ENCODE assay signal across 9 cellular contexts in genomic region chr11:101583180-101584128, GRCh38. TPM values are rescaled to one million over a fixed set of nuclear protein-coding genes. Genes with fewer than 3 reads are reported as not detected.
DNase-seq lines count a peak whose midpoint lies in the region; ATAC-seq, FAIRE-seq and TF ChIP-seq lines count a peak whose summit lies in the region.
"Had no signal": no experiment of that assay in that cellular context is flagged by ENCODE, and none has a peak within 500 bp of the region (broad histone marks: within the 10 kb centered on the region; RNA-seq: fewer than 3 reads in every experiment).

TRPC6 (minus strand) TSS chr11:101584007; CDS start chr11:101583503, 504 bp downstream.

- H4K91ac ChIP-seq in H1 (replicated peaks; ENCODE audit: insufficient read length, low read length): no peak within 1 kb of the TSS

- peak within 1 kb of the TSS; percentile 13 to 44 (median 26); a peak in 5 of 7 replicates for H3K9ac ChIP-seq in H1 (replicated peaks in 1 of 4; ENCODE audit: extremely low read depth in 1 of 4, low read depth in 3 of 4, low read length in 3 of 4)

- no peak within 1 kb of the TSS for H3K23ac ChIP-seq in H1 (ENCODE audit: insufficient read length)

- H2AFZ ChIP-seq in H1 (ENCODE audit: low read length) (peak within 1 kb of the TSS; percentile 96), PC-9 (no peak within 1 kb of the TSS)

- intact Hi-C loops in lower lobe of right lung (cut with DNase I) (no loop called here), PC-9 (cut with micrococcal nuclease; ENCODE audit: unreplicated experiment) (no loop called here)

- H3K27ac ChIP-seq in H1 (ENCODE audit: low read depth, low read length): no peak within 1 kb of the TSS
- H3K27ac ChIP-seq in lower lobe of right lung: peak within 1 kb of the TSS; percentile 76
- peak within 1 kb of the TSS; percentile 5 to 22 for H3K27ac ChIP-seq in thoracic aorta
- no peak within 1 kb of the TSS for H3K27ac ChIP-seq in PC-9

- H3K27me3 ChIP-seq in H1 (replicated peaks in 1 of 4; ENCODE audit: control insufficient read depth in 3 of 4, extremely low read depth in 1 of 4, insufficient read depth in 3 of 4, low read length in 3 of 4) (peaks cover 9 to 30% (median 24%) of the 10 kb centered on the region in 4 experiments), lower lobe of right lung (ENCODE audit: low read depth) (peaks cover 22% of the 10 kb centered on the region), thoracic aorta (replicated peaks; ENCODE audit: insufficient read depth) (no peaks in the 10 kb centered on the region), PC-9 (ENCODE audit: insufficient read depth, low read depth) (no peaks in the 10 kb centered on the region)

- H3K9me3 ChIP-seq in H1 (ENCODE audit: insufficient read depth in 2 of 2, low read depth in 1 of 2, low read length in 1 of 2) (no peaks in the 10 kb centered on the region), lower lobe of right lung (no peaks in the 10 kb centered on the region), thoracic aorta (no peaks in the 10 kb centered on the region), PC-9 (ENCODE audit: insufficient read depth, low read depth) (no peaks in the 10 kb centered on the region; the same call in 1 of the 2 replicates)

- no peaks in the 10 kb centered on the region for H3K79me1 ChIP-seq in H1 (ENCODE audit: low read depth, low read length)

- H3K79me2 ChIP-seq in H1 (ENCODE audit: control insufficient read depth in 1 of 2, insufficient read depth in 2 of 2, low read length in 2 of 2): no peaks in the 10 kb centered on the region
- no peaks in the 10 kb centered on the region for H3K79me2 ChIP-seq in PC-9 (ENCODE audit: low read depth)

- no peak within 1 kb of the TSS for H2BK120ac ChIP-seq in H1 (replicated peaks; ENCODE audit: low read depth, low read length)

- no peak within 1 kb of the TSS for H4K5ac ChIP-seq in H1 (ENCODE audit: insufficient read length, low read depth, low read length)

- ATAC-seq in lower lobe of right lung (peak; percentile 78 to 79), thoracic aorta (ENCODE audit: insufficient number of reproducible peaks, low FRiP score, low read depth) (peak; percentile 46), GM19351 (IDR thresholded peaks at IDR 0.05; ENCODE audit: unreplicated experiment) (no peak)
- ATAC-seq: activated CD8-positive, alpha-beta T cell treated with anti-CD3 and anti-CD28 coated beads, Interleukin-2, amount 10 ng/mL, durations not matched to agents 7 days and 5 days; natural killer cell had no signal

- H2BK15ac ChIP-seq in H1 (ENCODE audit: low read length): no peak within 1 kb of the TSS

- peak within 1 kb of the TSS; percentile 50 to 75 (median 67) for H3K4me3 ChIP-seq in H1 (ENCODE audit: extremely low read depth in 1 of 4, insufficient read depth in 2 of 4, low read depth in 3 of 4, low read length in 4 of 4)
- H3K4me3 ChIP-seq in lower lobe of right lung: peak within 1 kb of the TSS; percentile 57
- peak within 1 kb of the TSS; percentile 79 for H3K4me3 ChIP-seq in thoracic aorta
- no peak within 1 kb of the TSS for H3K4me3 ChIP-seq in PC-9

- CTCF ChIA-PET in H1 (lab: Charles Lee; ENCODE audit: partially characterized antibody) (interaction anchor here (1.2 to 1.4 kb wide), 2 partner anchors 37 to 148 kb away, joined by 4 to 5 read pairs; no protein-coding TSS in a partner anchor), PC-9 (lab: Charles Lee) (no interaction called here)

- no peak within 1 kb of the TSS; the same call in 1 of the 2 replicates for H2BK12ac ChIP-seq in H1 (ENCODE audit: low read depth, low read length)

- peak within 1 kb of the TSS; percentile 75 for H4K8ac ChIP-seq in H1 (ENCODE audit: extremely low read depth, insufficient read depth, low read length)

- 2% methylated on average over 61 of the region's 83 CpGs; no CpG with 5 or more reads in 1 of the 2 experiments for WGBS in H1 (ENCODE audit: extremely low coverage in 1 of 2, insufficient coverage in 1 of 2, insufficient read length in 1 of 2, insufficient replicate concordance in 2 of 2, low coverage in 1 of 2, low lambda C conversion rate in 2 of 2, missing lambda C conversion rate in 1 of 2), 2 experiments

- no TSS peak for BruUV-seq in PC-9 (replicated peaks; lab: Mats Ljungman, UMichigan)

- H3K4me1 ChIP-seq in H1 (replicated peaks in 1 of 4; ENCODE audit: control insufficient read depth in 3 of 4, insufficient read depth in 4 of 4, low read length in 3 of 4): 0 out of 7 replicates have a peak, but pooled peaks cover 0 to 4% (median 0%) of the 10 kb centered on the region in 4 experiments
- H3K4me1 ChIP-seq in lower lobe of right lung: no peaks in the 10 kb centered on the region
- H3K4me1 ChIP-seq in thoracic aorta (ENCODE audit: control insufficient read depth in 1 of 2, low read depth in 2 of 2): peaks cover 0 to 7% of the 10 kb centered on the region in 2 donors
- no peaks in the 10 kb centered on the region for H3K4me1 ChIP-seq in PC-9 (replicated peaks; ENCODE audit: insufficient read depth)

- H2BK5ac ChIP-seq in H1 (ENCODE audit: low read depth, low read length): no peak within 1 kb of the TSS

- POLR2A ChIA-PET in H1 (lab: Charles Lee; ENCODE audit: partially characterized antibody): interaction anchor here (0.7 kb wide), 2 partner anchors 10 to 17 kb away, joined by 4 read pairs; no protein-coding TSS in a partner anchor
- POLR2A ChIA-PET in PC-9 (lab: Charles Lee; ENCODE audit: unreplicated experiment): no interaction called here

- TF ChIP-seq CTCF in H1 (IDR thresholded peaks at IDR 0.05; ENCODE audit: control extremely low read depth in 1 of 3, insufficient read depth in 1 of 3, low read depth in 1 of 3, low read length in 3 of 3) (no peak), lower lobe of right lung (IDR thresholded peaks at IDR 0.05) (no peak), thoracic aorta (IDR thresholded peaks at IDR 0.05) (no peak), PC-9 (conservative IDR thresholded peaks at IDR 0.05) (no peak)

- no peak within 1 kb of the TSS for H3K14ac ChIP-seq in H1 (ENCODE audit: insufficient read length)

- no peak for FAIRE-seq in H1 (lab: Jason Lieb, UNC)

- no peak within 1 kb of the TSS for H2BK20ac ChIP-seq in H1 (ENCODE audit: low read length)

- H3K4me2 ChIP-seq in H1 (ENCODE audit: insufficient read depth in 1 of 2, low read depth in 2 of 2, low read length in 2 of 2) (peak within 1 kb of the TSS; percentile 95 to 99), PC-9 (no peak within 1 kb of the TSS)

- H3K56ac ChIP-seq in H1 (replicated peaks; ENCODE audit: insufficient read length, low read depth, low read length): no peak within 1 kb of the TSS

- H2AK5ac ChIP-seq in H1 (ENCODE audit: low read depth, low read length): no peak within 1 kb of the TSS

- TF ChIP-seq RAD21 in H1 (IDR thresholded peaks at IDR 0.05 in 1 of 2, conservative IDR thresholded peaks at IDR 0.05 in 1 of 2; ENCODE audit: low read depth in 2 of 2, low read length in 2 of 2): peak in 1 of 2 experiments; percentile 11; a peak in 1 of 4 replicates

- peak within 1 kb of the TSS; percentile 62 for H3K18ac ChIP-seq in H1 (ENCODE audit: extremely low read depth, low read length)

- H3F3A ChIP-seq in PC-9 (ENCODE audit: insufficient read depth, low read depth): no peaks in the 10 kb centered on the region

- H4K20me1 ChIP-seq in H1 (replicated peaks in 1 of 2; ENCODE audit: control insufficient read depth in 1 of 2, insufficient read depth in 2 of 2, low read length in 2 of 2) (no peaks in the 10 kb centered on the region), PC-9 (ENCODE audit: insufficient read depth) (no peaks in the 10 kb centered on the region)

- H3K23me2 ChIP-seq in H1 (ENCODE audit: low read depth, low read length): peaks cover 15% of the 10 kb centered on the region

- no peaks in the 10 kb centered on the region for H3K9me2 ChIP-seq in PC-9 (ENCODE audit: insufficient read depth)

- H3K4ac ChIP-seq in H1 (replicated peaks; ENCODE audit: insufficient read length, low read depth, low read length): no peak within 1 kb of the TSS

- H3K36me3 ChIP-seq in H1 (ENCODE audit: control insufficient read depth in 2 of 4, insufficient read depth in 4 of 4, low read length in 3 of 4): no peaks in the 10 kb centered on the region
- no peaks in the 10 kb centered on the region for H3K36me3 ChIP-seq in lower lobe of right lung
- no peaks in the 10 kb centered on the region for H3K36me3 ChIP-seq in thoracic aorta
- no peaks in the 10 kb centered on the region for H3K36me3 ChIP-seq in PC-9 (ENCODE audit: low read depth)

- no peak for TF ChIP-seq POLR2A in H1 (IDR thresholded peaks at IDR 0.05; ENCODE audit: control extremely low read depth in 1 of 2, low read depth in 2 of 2, low read length in 2 of 2)

- DNase-seq in HuH-7 (ENCODE audit: low spot score): peak; percentile 16
- peak in 1 of 2 experiments; percentile 80 for DNase-seq in H1 (ENCODE audit: low read depth in 1 of 2, low spot score in 2 of 2)
- DNase-seq in lower lobe of right lung: peak; percentile 43
- no peak for DNase-seq in thoracic aorta (ENCODE audit: low spot score)
- DNase-seq in MV-4-11 (lab: John Stamatoyannopoulos, UW): no peak
- no peak for DNase-seq in PC-9
- DNase-seq: activated CD8-positive, alpha-beta T cell treated with anti-CD3 and anti-CD28 coated beads, Interleukin-2, amount 10 ng/mL, durations not matched to agents 7 days and 5 days; natural killer cell had no signal

- no peak for TF ChIP-seq EP300 in H1 (IDR thresholded peaks at IDR 0.05; ENCODE audit: borderline replicate concordance in 1 of 2, low read depth in 2 of 2, low read length in 2 of 2)

TF ChIP-seq in H1, 55 proteins besides CTCF, POLR2A, EP300 and RAD21 (continues in another document):
- peak; percentile 31; the same call in 1 of the 2 replicates for TF ChIP-seq RBBP5 (IDR thresholded peaks at IDR 0.05; ENCODE audit: borderline replicate concordance, low read depth, low read length)
- peak; percentile 50; the same call in 1 of the 2 replicates for TF ChIP-seq E2F6 (IDR thresholded peaks at IDR 0.05)
- TF ChIP-seq SIRT6 (IDR thresholded peaks at IDR 0.05; ENCODE audit: low read length): no peak
- no peak for TF ChIP-seq MAFK (IDR thresholded peaks at IDR 0.05; ENCODE audit: low read depth, low read length)

RNA-seq across cellular contexts. Expression of gene TRPC6, which starts in this region (rescaled TPM):
- total RNA-seq in H1 (2021; fragmentation: NEBNext Ultra II Directional; extraction: Animal tissue kit (Norgen Biotek cat#: 25700)): 0.25 and 0.39 TPM in 2 replicates
- polyA plus RNA-seq in H1 (2011; rRNA removed): 0.09 and 0.26 TPM in 2 replicates
- 0.30 TPM for polyA plus RNA-seq in H1 (2011; cell fraction: cytosol; rRNA removed)
- 0.29 TPM for polyA plus RNA-seq in H1 (2011; cell fraction: nucleus; rRNA removed)
- polyA plus RNA-seq in H1 (2012, experiment 1 of 2): 0.22 to 0.58 TPM (median 0.45 TPM) in 4 replicates
- not detected for polyA plus RNA-seq in H1 (2012, experiment 2 of 2)
- polyA plus RNA-seq in H1 (2013, experiment 1 of 2): 0.14 TPM
- polyA plus RNA-seq in H1 (2013, experiment 2 of 2): 0.28 TPM
- 2.0 and 2.2 TPM in 2 replicates for polyA minus RNA-seq in H1 (2011; rRNA and poly(A)+ RNA removed)
- 1.5 TPM for polyA minus RNA-seq in H1 (2011; cell fraction: cytosol; rRNA and poly(A)+ RNA removed)
- 5.4 TPM for polyA minus RNA-seq in H1 (2011; cell fraction: nucleus; rRNA and poly(A)+ RNA removed)
- total RNA-seq in lower lobe of right lung: 13.9 TPM
- total RNA-seq in thoracic aorta: 1 to 10 TPM; 2.7 TPM
- not detected in 2 replicates for total RNA-seq in PC-9 (2021)
- total RNA-seq: activated CD8-positive, alpha-beta T cell treated with anti-CD3 and anti-CD28 coated beads, Interleukin-2, amount 10 ng/mL, durations not matched to agents 7 days and 5 days had no signal

Comparison
In these comparisons a context has a peak if more than half of its experiments do, and no peak if none do; other contexts are left out.
1. DNase-seq: peak in HuH-7 (single experiment) and lower lobe of right lung (single experiment); none in thoracic aorta (single experiment), MV-4-11 (single experiment) and PC-9 (0 of 2).
2. H3K27ac ChIP-seq: peak in lower lobe of right lung (single experiment) and thoracic aorta (2 of 2); none in H1 (single experiment) and PC-9 (single experiment).